In the genomic region with DNA sequence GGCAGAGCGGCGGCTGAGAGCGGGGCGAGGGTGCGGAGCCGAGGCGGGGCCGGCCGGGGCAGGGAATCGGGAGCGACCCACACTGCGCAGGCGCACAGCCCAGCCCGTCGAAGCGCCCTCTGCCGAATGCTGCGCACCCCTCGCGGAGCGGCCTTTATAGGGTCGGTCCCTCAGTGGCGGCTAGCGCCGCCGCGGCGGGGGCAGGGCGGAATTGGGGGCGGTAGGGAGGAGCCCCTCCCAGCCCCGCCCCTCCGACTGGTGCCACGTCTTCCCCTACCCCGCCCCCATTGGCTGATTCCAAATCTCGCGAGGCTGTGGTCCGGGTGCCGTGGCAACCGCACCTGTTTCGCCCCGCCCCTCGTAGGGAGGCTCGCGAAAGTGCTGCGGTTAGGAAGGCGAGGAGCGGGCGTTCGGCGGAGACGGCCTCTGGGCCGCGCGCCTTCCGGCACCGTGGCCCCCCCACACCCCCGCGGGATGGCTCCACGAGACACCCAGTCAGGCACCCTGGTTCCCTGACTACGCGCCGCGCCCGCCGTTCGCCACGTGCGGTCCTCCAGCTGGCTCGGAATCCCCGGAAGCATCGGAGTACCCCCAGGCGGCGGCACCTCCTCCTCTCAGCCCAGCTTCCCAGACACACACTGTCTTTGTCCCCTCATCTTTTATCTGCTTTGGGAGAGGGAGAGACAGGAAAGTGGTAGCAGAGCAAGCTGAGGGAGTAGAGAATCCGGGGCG, we compare ENCODE assay signal across 1 cellular context.
TF ChIP-seq lines count a peak whose summit lies in the region.

EHD1 (minus strand) TSS at position 128 of the 732 bp plus-strand sequence. CDS start 157 bp downstream, outside the sequence.

TF ChIP-seq in HepG2, 621 proteins besides CTCF, POLR2A, EP300 and RAD21 (continued from another document and continues in another):
- TF ChIP-seq ZFP37 (CRISPR knock-in tag; IDR thresholded peaks at IDR 0.05; ENCODE audit: borderline replicate concordance) = no peak
- peak; percentile 32 for TF ChIP-seq STAG1 (CRISPR knock-in tag; IDR thresholded peaks at IDR 0.05)
- TF ChIP-seq, protein P1, sequence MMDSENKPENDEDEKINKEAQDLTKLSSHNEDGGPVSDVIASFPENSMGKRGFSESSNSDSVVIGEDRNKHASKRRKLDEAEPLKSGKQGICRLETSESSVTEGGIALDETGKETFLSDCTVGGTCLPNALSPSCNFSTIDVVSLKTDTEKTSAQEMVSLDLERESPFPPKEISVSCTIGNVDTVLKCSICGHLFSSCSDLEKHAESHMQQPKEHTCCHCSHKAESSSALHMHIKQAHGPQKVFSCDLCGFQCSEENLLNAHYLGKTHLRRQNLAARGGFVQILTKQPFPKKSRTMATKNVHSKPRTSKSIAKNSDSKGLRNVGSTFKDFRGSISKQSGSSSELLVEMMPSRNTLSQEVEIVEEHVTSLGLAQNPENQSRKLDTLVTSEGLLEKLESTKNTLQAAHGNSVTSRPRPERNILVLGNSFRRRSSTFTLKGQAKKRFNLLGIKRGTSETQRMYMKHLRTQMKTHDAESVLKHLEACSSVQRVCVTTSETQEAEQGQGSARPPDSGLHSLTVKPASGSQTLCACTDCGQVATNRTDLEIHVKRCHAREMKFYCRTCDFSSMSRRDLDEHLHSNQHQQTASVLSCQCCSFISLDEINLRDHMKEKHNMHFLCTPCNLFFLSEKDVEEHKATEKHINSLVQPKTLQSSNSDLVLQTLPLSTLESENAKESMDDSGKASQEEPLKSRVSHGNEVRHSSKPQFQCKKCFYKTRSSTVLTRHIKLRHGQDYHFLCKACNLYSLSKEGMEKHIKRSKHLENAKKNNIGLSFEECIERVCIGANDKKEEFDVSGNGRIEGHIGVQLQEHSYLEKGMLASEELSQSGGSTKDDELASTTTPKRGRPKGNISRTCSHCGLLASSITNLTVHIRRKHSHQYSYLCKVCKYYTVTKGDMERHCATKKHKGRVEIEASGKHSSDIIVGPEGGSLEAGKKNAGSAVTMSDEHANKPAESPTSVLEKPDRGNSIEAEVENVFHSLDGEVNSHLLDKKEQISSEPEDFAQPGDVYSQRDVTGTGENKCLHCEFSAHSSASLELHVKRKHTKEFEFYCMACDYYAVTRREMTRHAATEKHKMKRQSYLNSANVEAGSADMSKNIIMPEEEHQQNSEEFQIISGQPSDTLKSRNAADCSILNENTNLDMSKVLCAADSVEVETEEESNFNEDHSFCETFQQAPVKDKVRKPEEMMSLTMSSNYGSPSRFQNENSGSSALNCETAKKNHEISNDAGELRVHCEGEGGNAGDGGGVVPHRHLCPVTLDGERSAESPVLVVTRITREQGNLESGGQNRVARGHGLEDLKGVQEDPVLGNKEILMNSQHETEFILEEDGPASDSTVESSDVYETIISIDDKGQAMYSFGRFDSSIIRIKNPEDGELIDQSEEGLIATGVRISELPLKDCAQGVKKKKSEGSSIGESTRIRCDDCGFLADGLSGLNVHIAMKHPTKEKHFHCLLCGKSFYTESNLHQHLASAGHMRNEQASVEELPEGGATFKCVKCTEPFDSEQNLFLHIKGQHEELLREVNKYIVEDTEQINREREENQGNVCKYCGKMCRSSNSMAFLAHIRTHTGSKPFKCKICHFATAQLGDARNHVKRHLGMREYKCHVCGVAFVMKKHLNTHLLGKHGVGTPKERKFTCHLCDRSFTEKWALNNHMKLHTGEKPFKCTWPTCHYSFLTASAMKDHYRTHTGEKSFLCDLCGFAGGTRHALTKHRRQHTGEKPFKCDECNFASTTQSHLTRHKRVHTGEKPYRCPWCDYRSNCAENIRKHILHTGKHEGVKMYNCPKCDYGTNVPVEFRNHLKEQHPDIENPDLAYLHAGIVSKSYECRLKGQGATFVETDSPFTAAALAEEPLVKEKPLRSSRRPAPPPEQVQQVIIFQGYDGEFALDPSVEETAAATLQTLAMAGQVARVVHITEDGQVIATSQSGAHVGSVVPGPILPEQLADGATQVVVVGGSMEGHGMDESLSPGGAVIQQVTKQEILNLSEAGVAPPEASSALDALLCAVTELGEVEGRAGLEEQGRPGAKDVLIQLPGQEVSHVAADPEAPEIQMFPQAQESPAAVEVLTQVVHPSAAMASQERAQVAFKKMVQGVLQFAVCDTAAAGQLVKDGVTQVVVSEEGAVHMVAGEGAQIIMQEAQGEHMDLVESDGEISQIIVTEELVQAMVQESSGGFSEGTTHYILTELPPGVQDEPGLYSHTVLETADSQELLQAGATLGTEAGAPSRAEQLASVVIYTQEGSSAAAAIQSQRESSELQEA (CRISPR knock-in tag; IDR thresholded peaks at IDR 0.05; ENCODE audit: not compliant biosample characterization) = no peak
- peak; percentile 45 for TF ChIP-seq KDM5B (CRISPR knock-in tag; IDR thresholded peaks at IDR 0.05; ENCODE audit: borderline replicate concordance)
- peak; percentile 74 for TF ChIP-seq ARNT2 (CRISPR knock-in tag; IDR thresholded peaks at IDR 0.05; ENCODE audit: low read depth)
- TF ChIP-seq SYNCRIP (IDR thresholded peaks at IDR 0.05; ENCODE audit: insufficient read depth, low read depth, low read length) = no peak
- TF ChIP-seq NR1H2 (CRISPR knock-in tag; IDR thresholded peaks at IDR 0.05; ENCODE audit: borderline replicate concordance, low read depth) = no peak
- no peak for TF ChIP-seq DPF2 (CRISPR knock-in tag; IDR thresholded peaks at IDR 0.05; ENCODE audit: borderline replicate concordance, low read depth)
- TF ChIP-seq, protein P2, sequence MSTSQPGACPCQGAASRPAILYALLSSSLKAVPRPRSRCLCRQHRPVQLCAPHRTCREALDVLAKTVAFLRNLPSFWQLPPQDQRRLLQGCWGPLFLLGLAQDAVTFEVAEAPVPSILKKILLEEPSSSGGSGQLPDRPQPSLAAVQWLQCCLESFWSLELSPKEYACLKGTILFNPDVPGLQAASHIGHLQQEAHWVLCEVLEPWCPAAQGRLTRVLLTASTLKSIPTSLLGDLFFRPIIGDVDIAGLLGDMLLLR (CRISPR knock-in tag; IDR thresholded peaks at IDR 0.05) = peak; percentile 93; the same call in 1 of the 2 replicates
- TF ChIP-seq KMT2B (CRISPR knock-in tag; IDR thresholded peaks at IDR 0.05) = 0 out of 2 replicates have a peak, but pooled peaks have one; percentile 29
- no peak for TF ChIP-seq PBX2 (CRISPR knock-in tag; IDR thresholded peaks at IDR 0.05)
- 0 out of 2 replicates have a peak, but pooled peaks have one; percentile 32 for TF ChIP-seq ZBTB37 (CRISPR knock-in tag; IDR thresholded peaks at IDR 0.05)
- TF ChIP-seq, protein P3, sequence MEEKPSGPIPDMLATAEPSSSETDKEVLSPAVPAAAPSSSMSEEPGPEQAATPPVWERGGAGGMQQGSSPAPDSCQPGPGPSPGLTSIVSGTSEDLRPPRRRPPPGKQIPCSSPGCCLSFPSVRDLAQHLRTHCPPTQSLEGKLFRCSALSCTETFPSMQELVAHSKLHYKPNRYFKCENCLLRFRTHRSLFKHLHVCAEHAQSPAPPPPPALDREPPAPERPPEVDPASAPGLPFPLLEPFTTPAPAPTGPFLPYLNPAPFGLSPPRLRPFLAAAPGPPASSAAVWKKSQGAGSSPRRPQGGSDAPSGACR (CRISPR knock-in tag; IDR thresholded peaks at IDR 0.05) = peak; percentile 75; the same call in 1 of the 2 replicates
- TF ChIP-seq ATF3 (CRISPR knock-in tag; IDR thresholded peaks at IDR 0.05) = no peak; the same call in 1 of the 2 replicates
- no peak for TF ChIP-seq ZBTB3 (CRISPR knock-in tag; IDR thresholded peaks at IDR 0.05; ENCODE audit: borderline replicate concordance, low read depth)
- TF ChIP-seq SRSF1 (optimal IDR thresholded peaks at IDR 0.05; ENCODE audit: low read depth, low read length) = peak; percentile 60
- no peak for TF ChIP-seq PLRG1 (conservative IDR thresholded peaks at IDR 0.05)
- TF ChIP-seq, protein P4, sequence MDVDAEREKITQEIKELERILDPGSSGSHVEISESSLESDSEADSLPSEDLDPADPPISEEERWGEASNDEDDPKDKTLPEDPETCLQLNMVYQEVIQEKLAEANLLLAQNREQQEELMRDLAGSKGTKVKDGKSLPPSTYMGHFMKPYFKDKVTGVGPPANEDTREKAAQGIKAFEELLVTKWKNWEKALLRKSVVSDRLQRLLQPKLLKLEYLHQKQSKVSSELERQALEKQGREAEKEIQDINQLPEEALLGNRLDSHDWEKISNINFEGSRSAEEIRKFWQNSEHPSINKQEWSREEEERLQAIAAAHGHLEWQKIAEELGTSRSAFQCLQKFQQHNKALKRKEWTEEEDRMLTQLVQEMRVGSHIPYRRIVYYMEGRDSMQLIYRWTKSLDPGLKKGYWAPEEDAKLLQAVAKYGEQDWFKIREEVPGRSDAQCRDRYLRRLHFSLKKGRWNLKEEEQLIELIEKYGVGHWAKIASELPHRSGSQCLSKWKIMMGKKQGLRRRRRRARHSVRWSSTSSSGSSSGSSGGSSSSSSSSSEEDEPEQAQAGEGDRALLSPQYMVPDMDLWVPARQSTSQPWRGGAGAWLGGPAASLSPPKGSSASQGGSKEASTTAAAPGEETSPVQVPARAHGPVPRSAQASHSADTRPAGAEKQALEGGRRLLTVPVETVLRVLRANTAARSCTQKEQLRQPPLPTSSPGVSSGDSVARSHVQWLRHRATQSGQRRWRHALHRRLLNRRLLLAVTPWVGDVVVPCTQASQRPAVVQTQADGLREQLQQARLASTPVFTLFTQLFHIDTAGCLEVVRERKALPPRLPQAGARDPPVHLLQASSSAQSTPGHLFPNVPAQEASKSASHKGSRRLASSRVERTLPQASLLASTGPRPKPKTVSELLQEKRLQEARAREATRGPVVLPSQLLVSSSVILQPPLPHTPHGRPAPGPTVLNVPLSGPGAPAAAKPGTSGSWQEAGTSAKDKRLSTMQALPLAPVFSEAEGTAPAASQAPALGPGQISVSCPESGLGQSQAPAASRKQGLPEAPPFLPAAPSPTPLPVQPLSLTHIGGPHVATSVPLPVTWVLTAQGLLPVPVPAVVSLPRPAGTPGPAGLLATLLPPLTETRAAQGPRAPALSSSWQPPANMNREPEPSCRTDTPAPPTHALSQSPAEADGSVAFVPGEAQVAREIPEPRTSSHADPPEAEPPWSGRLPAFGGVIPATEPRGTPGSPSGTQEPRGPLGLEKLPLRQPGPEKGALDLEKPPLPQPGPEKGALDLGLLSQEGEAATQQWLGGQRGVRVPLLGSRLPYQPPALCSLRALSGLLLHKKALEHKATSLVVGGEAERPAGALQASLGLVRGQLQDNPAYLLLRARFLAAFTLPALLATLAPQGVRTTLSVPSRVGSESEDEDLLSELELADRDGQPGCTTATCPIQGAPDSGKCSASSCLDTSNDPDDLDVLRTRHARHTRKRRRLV (CRISPR knock-in tag; IDR thresholded peaks at IDR 0.05) = no peak
- TF ChIP-seq EED (CRISPR knock-in tag; IDR thresholded peaks at IDR 0.05) = peak; percentile 20
- TF ChIP-seq, protein P5, sequence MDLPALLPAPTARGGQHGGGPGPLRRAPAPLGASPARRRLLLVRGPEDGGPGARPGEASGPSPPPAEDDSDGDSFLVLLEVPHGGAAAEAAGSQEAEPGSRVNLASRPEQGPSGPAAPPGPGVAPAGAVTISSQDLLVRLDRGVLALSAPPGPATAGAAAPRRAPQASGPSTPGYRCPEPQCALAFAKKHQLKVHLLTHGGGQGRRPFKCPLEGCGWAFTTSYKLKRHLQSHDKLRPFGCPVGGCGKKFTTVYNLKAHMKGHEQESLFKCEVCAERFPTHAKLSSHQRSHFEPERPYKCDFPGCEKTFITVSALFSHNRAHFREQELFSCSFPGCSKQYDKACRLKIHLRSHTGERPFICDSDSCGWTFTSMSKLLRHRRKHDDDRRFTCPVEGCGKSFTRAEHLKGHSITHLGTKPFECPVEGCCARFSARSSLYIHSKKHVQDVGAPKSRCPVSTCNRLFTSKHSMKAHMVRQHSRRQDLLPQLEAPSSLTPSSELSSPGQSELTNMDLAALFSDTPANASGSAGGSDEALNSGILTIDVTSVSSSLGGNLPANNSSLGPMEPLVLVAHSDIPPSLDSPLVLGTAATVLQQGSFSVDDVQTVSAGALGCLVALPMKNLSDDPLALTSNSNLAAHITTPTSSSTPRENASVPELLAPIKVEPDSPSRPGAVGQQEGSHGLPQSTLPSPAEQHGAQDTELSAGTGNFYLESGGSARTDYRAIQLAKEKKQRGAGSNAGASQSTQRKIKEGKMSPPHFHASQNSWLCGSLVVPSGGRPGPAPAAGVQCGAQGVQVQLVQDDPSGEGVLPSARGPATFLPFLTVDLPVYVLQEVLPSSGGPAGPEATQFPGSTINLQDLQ (CRISPR knock-in tag; IDR thresholded peaks at IDR 0.05) = no peak
- 0 out of 2 replicates have a peak, but pooled peaks have one; percentile 40 for TF ChIP-seq ZNF333 (CRISPR knock-in tag; IDR thresholded peaks at IDR 0.05; ENCODE audit: borderline replicate concordance)
- no peak; the same call in 1 of the 2 replicates for TF ChIP-seq GFI1 (CRISPR knock-in tag; IDR thresholded peaks at IDR 0.05; ENCODE audit: borderline replicate concordance)
- TF ChIP-seq DDIT3 (CRISPR knock-in tag; IDR thresholded peaks at IDR 0.05) = no peak
- no peak for TF ChIP-seq JUND (CRISPR knock-in tag; IDR thresholded peaks at IDR 0.05)
- TF ChIP-seq, protein P6, sequence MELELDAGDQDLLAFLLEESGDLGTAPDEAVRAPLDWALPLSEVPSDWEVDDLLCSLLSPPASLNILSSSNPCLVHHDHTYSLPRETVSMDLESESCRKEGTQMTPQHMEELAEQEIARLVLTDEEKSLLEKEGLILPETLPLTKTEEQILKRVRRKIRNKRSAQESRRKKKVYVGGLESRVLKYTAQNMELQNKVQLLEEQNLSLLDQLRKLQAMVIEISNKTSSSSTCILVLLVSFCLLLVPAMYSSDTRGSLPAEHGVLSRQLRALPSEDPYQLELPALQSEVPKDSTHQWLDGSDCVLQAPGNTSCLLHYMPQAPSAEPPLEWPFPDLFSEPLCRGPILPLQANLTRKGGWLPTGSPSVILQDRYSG (CRISPR knock-in tag; IDR thresholded peaks at IDR 0.05) = no peak
